ENCODE assay signal across 1 cellular context in genomic region chr20:64192406-64192805, GRCh38.
TF ChIP-seq lines count a peak whose summit lies in the region.

No MANE protein-coding gene starts in this region.

TF ChIP-seq in WTC11, 78 proteins besides CTCF, POLR2A, EP300 and RAD21 (continued from another document):
- TF ChIP-seq, protein P1, sequence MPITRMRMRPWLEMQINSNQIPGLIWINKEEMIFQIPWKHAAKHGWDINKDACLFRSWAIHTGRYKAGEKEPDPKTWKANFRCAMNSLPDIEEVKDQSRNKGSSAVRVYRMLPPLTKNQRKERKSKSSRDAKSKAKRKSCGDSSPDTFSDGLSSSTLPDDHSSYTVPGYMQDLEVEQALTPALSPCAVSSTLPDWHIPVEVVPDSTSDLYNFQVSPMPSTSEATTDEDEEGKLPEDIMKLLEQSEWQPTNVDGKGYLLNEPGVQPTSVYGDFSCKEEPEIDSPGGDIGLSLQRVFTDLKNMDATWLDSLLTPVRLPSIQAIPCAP (CRISPR knock-in tag; IDR thresholded peaks at IDR 0.05), result peak; percentile 58; the same call in 1 of the 2 replicates
- TF ChIP-seq NR3C1 (CRISPR knock-in tag; conservative IDR thresholded peaks at IDR 0.05; ENCODE audit: low read depth), result no peak
- TF ChIP-seq TP53 (CRISPR knock-in tag; IDR thresholded peaks at IDR 0.05), result peak; percentile 65; the same call in 1 of the 2 replicates
- TF ChIP-seq, protein P2, sequence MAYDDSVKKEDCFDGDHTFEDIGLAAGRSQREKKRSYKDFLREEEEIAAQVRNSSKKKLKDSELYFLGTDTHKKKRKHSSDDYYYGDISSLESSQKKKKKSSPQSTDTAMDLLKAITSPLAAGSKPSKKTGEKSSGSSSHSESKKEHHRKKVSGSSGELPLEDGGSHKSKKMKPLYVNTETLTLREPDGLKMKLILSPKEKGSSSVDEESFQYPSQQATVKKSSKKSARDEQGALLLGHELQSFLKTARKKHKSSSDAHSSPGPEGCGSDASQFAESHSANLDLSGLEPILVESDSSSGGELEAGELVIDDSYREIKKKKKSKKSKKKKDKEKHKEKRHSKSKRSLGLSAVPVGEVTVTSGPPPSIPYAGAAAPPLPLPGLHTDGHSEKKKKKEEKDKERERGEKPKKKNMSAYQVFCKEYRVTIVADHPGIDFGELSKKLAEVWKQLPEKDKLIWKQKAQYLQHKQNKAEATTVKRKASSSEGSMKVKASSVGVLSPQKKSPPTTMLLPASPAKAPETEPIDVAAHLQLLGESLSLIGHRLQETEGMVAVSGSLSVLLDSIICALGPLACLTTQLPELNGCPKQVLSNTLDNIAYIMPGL (CRISPR knock-in tag; IDR thresholded peaks at IDR 0.05), result no peak
- 0 out of 2 replicates have a peak, but pooled peaks have one; percentile 45 for TF ChIP-seq ESRRA (CRISPR knock-in tag; IDR thresholded peaks at IDR 0.05; ENCODE audit: borderline replicate concordance)
- no peak for TF ChIP-seq ERG (CRISPR knock-in tag; IDR thresholded peaks at IDR 0.05)
- no peak for TF ChIP-seq JAZF1 (CRISPR knock-in tag; IDR thresholded peaks at IDR 0.05)
- TF ChIP-seq CREM (CRISPR knock-in tag; IDR thresholded peaks at IDR 0.05), result no peak; the same call in 1 of the 2 replicates
- TF ChIP-seq, protein P3, sequence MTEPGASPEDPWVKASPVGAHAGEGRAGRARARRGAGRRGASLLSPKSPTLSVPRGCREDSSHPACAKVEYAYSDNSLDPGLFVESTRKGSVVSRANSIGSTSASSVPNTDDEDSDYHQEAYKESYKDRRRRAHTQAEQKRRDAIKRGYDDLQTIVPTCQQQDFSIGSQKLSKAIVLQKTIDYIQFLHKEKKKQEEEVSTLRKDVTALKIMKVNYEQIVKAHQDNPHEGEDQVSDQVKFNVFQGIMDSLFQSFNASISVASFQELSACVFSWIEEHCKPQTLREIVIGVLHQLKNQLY (CRISPR knock-in tag; IDR thresholded peaks at IDR 0.05), result no peak
- TF ChIP-seq ZNF317 (CRISPR knock-in tag; IDR thresholded peaks at IDR 0.05; ENCODE audit: borderline replicate concordance, low read depth), result no peak
- no peak for TF ChIP-seq NR1H2 (CRISPR knock-in tag; IDR thresholded peaks at IDR 0.05)
- TF ChIP-seq OVOL2 (CRISPR knock-in tag; IDR thresholded peaks at IDR 0.05; ENCODE audit: borderline replicate concordance), result no peak
